Comparison of ENCODE assay signal across 8 cellular contexts in genomic region chr16:11076259-11077018, GRCh38.
DNase-seq lines count a peak whose midpoint lies in the region; ATAC-seq and TF ChIP-seq lines count a peak whose summit lies in the region.

No MANE protein-coding gene starts in this region.

- H3K4me3 Mint-ChIP-seq in activated CD8-positive, alpha-beta T cell treated with anti-CD3 and anti-CD28 coated beads for 36 hours: no peak overlapping the region

- H3K27me3 Mint-ChIP-seq in activated CD8-positive, alpha-beta T cell treated with anti-CD3 and anti-CD28 coated beads for 36 hours: no peaks in the 10 kb centered on the region

- CTCF ChIA-PET in activated CD8-positive, alpha-beta T cell treated with anti-CD3 and anti-CD28 coated beads for 36 hours (lab: Charles Lee): interaction anchor here (0.8 to 1.7 kb wide), 10 partner anchors 11 to 295 kb away, joined by 3 to 7 read pairs (median 3); no protein-coding TSS in a partner anchor

- ATAC-seq in GM19035 (IDR thresholded peaks at IDR 0.05; ENCODE audit: unreplicated experiment) (peak; percentile 54), HG02981 (IDR thresholded peaks at IDR 0.05; ENCODE audit: unreplicated experiment) (peak; percentile 63), left lung (no peak)
- peak; percentile 88 for ATAC-seq in activated CD8-positive, alpha-beta T cell treated with anti-CD3 and anti-CD28 coated beads for 36 hours

- peaks cover 52% of the 10 kb centered on the region for H3K4me1 ChIP-seq in skeletal muscle satellite cell (ENCODE audit: control insufficient read depth, insufficient read depth, low read length)
- peaks cover 7 to 11% of the 10 kb centered on the region in 2 donors for H3K4me1 ChIP-seq in left lung

- H3K36me3 ChIP-seq in skeletal muscle satellite cell (ENCODE audit: insufficient read depth, low read length) (peaks cover 12% of the 10 kb centered on the region), left lung (peaks cover 0 to 42% of the 10 kb centered on the region in 2 donors)

- H3K27me3 ChIP-seq in skeletal muscle satellite cell (ENCODE audit: control insufficient read depth, insufficient read depth, low read length) (no peaks in the 10 kb centered on the region), left lung (no peaks in the 10 kb centered on the region)

- H3K4me2 ChIP-seq in skeletal muscle satellite cell (ENCODE audit: low read length): no peak overlapping the region

- H3K4me1 Mint-ChIP-seq in activated CD8-positive, alpha-beta T cell treated with anti-CD3 and anti-CD28 coated beads for 36 hours (ENCODE audit: low read depth): peaks cover 90% of the 10 kb centered on the region

- H3K4me3 ChIP-seq in skeletal muscle satellite cell (ENCODE audit: low read length): no peak overlapping the region
- no peak overlapping the region for H3K4me3 ChIP-seq in left lung

- intact Hi-C loops in activated CD8-positive, alpha-beta T cell treated with anti-CD3 and anti-CD28 coated beads for 36 hours (cut with micrococcal nuclease): loop anchor here (1.0 kb wide), 2 partner anchors 18 to 24 kb away; no protein-coding TSS in a partner anchor
- intact Hi-C loops in left lung (cut with DNase I): no loop called here

- H3K9me3 ChIP-seq in skeletal muscle satellite cell (replicated peaks; ENCODE audit: low read length) (no peaks in the 10 kb centered on the region), left lung (no peaks in the 10 kb centered on the region)

- H3K36me3 Mint-ChIP-seq in activated CD8-positive, alpha-beta T cell treated with anti-CD3 and anti-CD28 coated beads for 36 hours (ENCODE audit: low read depth): peaks cover 23% of the 10 kb centered on the region

- POLR2A ChIA-PET in activated CD8-positive, alpha-beta T cell treated with anti-CD3 and anti-CD28 coated beads for 36 hours (lab: Charles Lee): interaction anchor here (0.7 to 4.8 kb wide), 13 partner anchors 10 to 186 kb away, joined by 3 to 30 read pairs (median 4); partner anchors contain the start of gene SOCS1

- peak overlapping the region; percentile 91 for H3K27ac Mint-ChIP-seq in activated CD8-positive, alpha-beta T cell treated with anti-CD3 and anti-CD28 coated beads for 36 hours

- TF ChIP-seq CTCF in activated CD8-positive, alpha-beta T cell treated with anti-CD3 and anti-CD28 coated beads for 36 hours (IDR thresholded peaks at IDR 0.05): no peak
- no peak for TF ChIP-seq CTCF in left lung (IDR thresholded peaks at IDR 0.05)

- no peaks in the 10 kb centered on the region for H3K9me3 Mint-ChIP-seq in activated CD8-positive, alpha-beta T cell treated with anti-CD3 and anti-CD28 coated beads for 36 hours

- H3K27ac ChIP-seq in left lung: no peak overlapping the region

- peak; percentile 93 for DNase-seq in activated CD8-positive, alpha-beta T cell treated with anti-CD3 and anti-CD28 coated beads for 36 hours
- DNase-seq in dedifferentiated amniotic fluid mesenchymal stem cell (ENCODE audit: extremely low spot score): no peak
- DNase-seq in DMS153 (lab: John Stamatoyannopoulos, UW): no peak
- no peak for DNase-seq in left lung
- no peak for DNase-seq in hepatic stellate cell (ENCODE audit: low spot score)

- H3K9ac ChIP-seq in skeletal muscle satellite cell (ENCODE audit: low read depth, low read length): peak overlapping the region; percentile 6
